In the genomic region with DNA sequence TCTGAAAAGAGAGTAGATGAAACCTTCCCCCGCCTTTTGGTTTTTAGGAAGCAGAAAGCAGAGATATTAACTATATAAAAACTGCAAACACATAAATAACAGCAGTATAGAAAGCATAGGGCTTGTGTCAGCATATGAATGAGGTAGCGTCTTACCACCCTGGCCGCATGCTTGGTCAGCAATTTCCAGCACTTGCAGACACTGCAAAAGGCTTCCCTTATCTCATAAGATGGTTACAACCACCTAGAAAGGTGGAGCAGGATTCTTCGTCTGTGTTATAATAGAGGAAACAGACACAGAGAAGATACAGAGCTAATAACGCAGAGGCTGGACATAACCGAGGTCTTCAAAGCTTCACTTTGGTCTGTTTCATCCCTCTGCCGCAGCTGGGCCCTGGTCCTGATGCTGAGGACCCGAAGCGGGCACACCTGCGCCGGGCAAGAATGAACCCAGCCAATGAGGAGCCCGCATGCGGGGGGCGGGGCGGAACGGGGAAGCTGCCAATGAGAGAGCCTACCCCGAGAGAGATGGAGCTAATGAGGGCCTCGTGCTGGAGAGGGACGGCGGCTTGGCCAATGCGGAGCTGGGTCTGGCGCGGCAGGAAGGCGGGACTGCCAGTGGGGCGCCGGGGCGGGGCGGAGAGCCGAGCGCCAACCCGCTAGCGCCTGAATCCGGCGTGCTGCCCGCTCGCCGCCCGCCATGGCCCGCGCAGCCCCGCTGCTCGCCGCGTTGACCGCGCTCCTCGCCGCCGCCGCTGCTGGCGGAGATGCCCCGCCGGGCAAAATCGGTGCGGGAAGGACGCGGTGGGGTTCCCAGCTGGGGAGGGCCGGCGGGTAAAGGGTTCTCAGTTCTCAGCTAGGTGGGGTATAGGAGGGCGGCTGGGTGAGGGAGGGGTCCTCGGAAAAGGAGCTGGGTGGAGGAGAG, we compare ENCODE assay signal across 1 cellular context.
A peak's percentile ranks its signal among the peaks of the same experiment; 100 is the strongest.
TF ChIP-seq lines count a peak whose summit lies in the region.

A gene with protein sequence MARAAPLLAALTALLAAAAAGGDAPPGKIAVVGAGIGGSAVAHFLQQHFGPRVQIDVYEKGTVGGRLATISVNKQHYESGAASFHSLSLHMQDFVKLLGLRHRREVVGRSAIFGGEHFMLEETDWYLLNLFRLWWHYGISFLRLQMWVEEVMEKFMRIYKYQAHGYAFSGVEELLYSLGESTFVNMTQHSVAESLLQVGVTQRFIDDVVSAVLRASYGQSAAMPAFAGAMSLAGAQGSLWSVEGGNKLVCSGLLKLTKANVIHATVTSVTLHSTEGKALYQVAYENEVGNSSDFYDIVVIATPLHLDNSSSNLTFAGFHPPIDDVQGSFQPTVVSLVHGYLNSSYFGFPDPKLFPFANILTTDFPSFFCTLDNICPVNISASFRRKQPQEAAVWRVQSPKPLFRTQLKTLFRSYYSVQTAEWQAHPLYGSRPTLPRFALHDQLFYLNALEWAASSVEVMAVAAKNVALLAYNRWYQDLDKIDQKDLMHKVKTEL (plus strand): TSS at position 677 of the 924 bp plus-strand sequence. CDS start 23 bp downstream, at position 700.

TF ChIP-seq in H1, 55 proteins besides CTCF, POLR2A, EP300 and RAD21:
- TF ChIP-seq PHF8 (conservative IDR thresholded peaks at IDR 0.05; ENCODE audit: low read depth, low read length) (peak; percentile 84), MAFK (IDR thresholded peaks at IDR 0.05; ENCODE audit: low read depth, low read length) (peak; percentile 86), POLR2AphosphoS5 (IDR thresholded peaks at IDR 0.05; ENCODE audit: low read depth, low read length) (peak; percentile 20; the same call in 1 of the 2 replicates), CEBPB (IDR thresholded peaks at IDR 0.05; ENCODE audit: low read depth, low read length) (no peak), EZH2 (IDR thresholded peaks at IDR 0.05; ENCODE audit: low read depth, low read length, severe bottlenecking) (no peak), YY1 (IDR thresholded peaks at IDR 0.05; ENCODE audit: low read depth, low read length) (peak; percentile 67), CHD2 (IDR thresholded peaks at IDR 0.05; ENCODE audit: low read length) (peak; percentile 83), POU5F1 (IDR thresholded peaks at IDR 0.05; ENCODE audit: low read depth, low read length) (no peak), SP1 (IDR thresholded peaks at IDR 0.05; ENCODE audit: low read depth, low read length) (peak; percentile 94), NRF1 (IDR thresholded peaks at IDR 0.05; ENCODE audit: low read depth, low read length) (peak; percentile 23; the same call in 1 of the 2 replicates), SP4 (IDR thresholded peaks at IDR 0.05; ENCODE audit: low read length) (0 out of 2 replicates have a peak, but pooled peaks have one; percentile 31), TAF1 (IDR thresholded peaks at IDR 0.05; ENCODE audit: low read depth, low read length) (peak; percentile 53; the same call in 1 of the 2 replicates), SP2 (IDR thresholded peaks at IDR 0.05; ENCODE audit: low read length) (peak; percentile 48), SIN3A (conservative IDR thresholded peaks at IDR 0.05 in 1 of 2, IDR thresholded peaks at IDR 0.05 in 1 of 2; ENCODE audit: low read depth in 1 of 2, low read length in 2 of 2) (0 out of 4 replicates have a peak, but pooled peaks of 1 of the 2 experiments have one; percentile 25), GABPA (IDR thresholded peaks at IDR 0.05; ENCODE audit: borderline replicate concordance, insufficient read depth, low read length) (no peak), TEAD4 (IDR thresholded peaks at IDR 0.05; ENCODE audit: low read depth, low read length) (no peak), CTBP2 (IDR thresholded peaks at IDR 0.05; ENCODE audit: borderline replicate concordance, insufficient read depth, insufficient read length, low read length) (peak; percentile 78), JUN (IDR thresholded peaks at IDR 0.05; ENCODE audit: low read depth, low read length) (no peak), KDM4A (IDR thresholded peaks at IDR 0.05; ENCODE audit: low read depth, low read length, severe bottlenecking) (peak; percentile 100), JUND (IDR thresholded peaks at IDR 0.05; ENCODE audit: low read length) (no peak), TCF12 (IDR thresholded peaks at IDR 0.05; ENCODE audit: low read depth, low read length) (no peak), HDAC2 (IDR thresholded peaks at IDR 0.05; ENCODE audit: borderline replicate concordance in 1 of 2, low read depth in 2 of 2, low read length in 2 of 2) (no peak), TBP (IDR thresholded peaks at IDR 0.05; ENCODE audit: low read depth, low read length) (peak; percentile 13; the same call in 1 of the 2 replicates), SIRT6 (IDR thresholded peaks at IDR 0.05; ENCODE audit: low read length) (no peak), RXRA (IDR thresholded peaks at IDR 0.05; ENCODE audit: insufficient read depth, low read depth, low read length) (no peak), ASH2L (IDR thresholded peaks at IDR 0.05; ENCODE audit: low read length) (no peak)
- TF ChIP-seq, protein P1, sequence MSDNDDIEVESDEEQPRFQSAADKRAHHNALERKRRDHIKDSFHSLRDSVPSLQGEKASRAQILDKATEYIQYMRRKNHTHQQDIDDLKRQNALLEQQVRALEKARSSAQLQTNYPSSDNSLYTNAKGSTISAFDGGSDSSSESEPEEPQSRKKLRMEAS (IDR thresholded peaks at IDR 0.05): peak; percentile 76
- TF ChIP-seq, protein P2, sequence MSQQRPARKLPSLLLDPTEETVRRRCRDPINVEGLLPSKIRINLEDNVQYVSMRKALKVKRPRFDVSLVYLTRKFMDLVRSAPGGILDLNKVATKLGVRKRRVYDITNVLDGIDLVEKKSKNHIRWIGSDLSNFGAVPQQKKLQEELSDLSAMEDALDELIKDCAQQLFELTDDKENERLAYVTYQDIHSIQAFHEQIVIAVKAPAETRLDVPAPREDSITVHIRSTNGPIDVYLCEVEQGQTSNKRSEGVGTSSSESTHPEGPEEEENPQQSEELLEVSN (IDR thresholded peaks at IDR 0.05): peak; percentile 77; the same call in 1 of the 2 replicates
